8 cellular contexts compared by ENCODE assay signal in the genomic region with DNA sequence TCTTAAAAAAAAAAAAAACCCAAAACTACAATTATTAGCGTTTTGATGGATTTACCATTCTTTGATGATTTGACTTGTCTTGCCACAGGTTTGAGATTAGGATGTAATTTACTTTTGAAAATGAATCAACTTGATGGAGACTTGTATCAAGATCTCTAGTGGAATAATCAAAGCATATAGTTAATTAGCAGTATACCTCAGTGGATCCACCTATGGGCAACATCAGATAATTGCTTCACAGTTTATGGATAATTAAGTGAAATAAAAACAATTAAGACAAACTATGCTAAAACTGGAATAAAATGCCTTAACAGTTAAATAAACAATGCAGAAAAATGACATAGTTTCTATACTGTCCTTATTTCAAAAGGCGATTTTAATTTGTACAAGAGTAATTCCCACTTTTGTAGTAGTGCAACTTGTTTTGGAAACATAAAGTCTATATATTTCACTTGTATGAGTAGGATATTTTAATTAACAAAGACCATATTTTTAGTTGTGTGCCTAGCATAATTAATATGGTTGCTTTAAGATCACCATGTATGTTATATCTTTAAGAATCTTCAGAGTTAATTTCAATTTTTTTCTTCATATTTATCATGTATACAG.
DNase-seq lines count a peak whose midpoint lies in the region; ATAC-seq, FAIRE-seq and TF ChIP-seq lines count a peak whose summit lies in the region.

No MANE protein-coding gene starts in this region.

- FAIRE-seq in colon (lab: Jason Lieb, UNC), result peak; percentile 87

- TF ChIP-seq CTCF in GM12873 (IDR thresholded peaks at IDR 0.05; ENCODE audit: insufficient read depth, low read depth, low read length, missing control alignments), result peak; percentile 35

- DNase-seq in NAMALWA (ENCODE audit: low spot score), result peak; percentile 57
- DNase-seq in pons (ENCODE audit: low spot score), result peak; percentile 74
- DNase-seq in KG1 (lab: John Stamatoyannopoulos, UW), result no peak
- no peak for DNase-seq in HPDE6-E6E7 (ENCODE audit: extremely low spot score)

- no peak for ATAC-seq in HG03139 (IDR thresholded peaks at IDR 0.05; ENCODE audit: unreplicated experiment)
- no peak for ATAC-seq in GM21367 (IDR thresholded peaks at IDR 0.05; ENCODE audit: unreplicated experiment)

Comparison
In these comparisons a context has a peak if more than half of its experiments do, and no peak if none do; other contexts are left out.
1. DNase-seq: peak in NAMALWA (single experiment) and pons (single experiment); none in KG1 (single experiment) and HPDE6-E6E7 (single experiment).